Comparison of ENCODE assay signal across 8 cellular contexts in the genomic region with DNA sequence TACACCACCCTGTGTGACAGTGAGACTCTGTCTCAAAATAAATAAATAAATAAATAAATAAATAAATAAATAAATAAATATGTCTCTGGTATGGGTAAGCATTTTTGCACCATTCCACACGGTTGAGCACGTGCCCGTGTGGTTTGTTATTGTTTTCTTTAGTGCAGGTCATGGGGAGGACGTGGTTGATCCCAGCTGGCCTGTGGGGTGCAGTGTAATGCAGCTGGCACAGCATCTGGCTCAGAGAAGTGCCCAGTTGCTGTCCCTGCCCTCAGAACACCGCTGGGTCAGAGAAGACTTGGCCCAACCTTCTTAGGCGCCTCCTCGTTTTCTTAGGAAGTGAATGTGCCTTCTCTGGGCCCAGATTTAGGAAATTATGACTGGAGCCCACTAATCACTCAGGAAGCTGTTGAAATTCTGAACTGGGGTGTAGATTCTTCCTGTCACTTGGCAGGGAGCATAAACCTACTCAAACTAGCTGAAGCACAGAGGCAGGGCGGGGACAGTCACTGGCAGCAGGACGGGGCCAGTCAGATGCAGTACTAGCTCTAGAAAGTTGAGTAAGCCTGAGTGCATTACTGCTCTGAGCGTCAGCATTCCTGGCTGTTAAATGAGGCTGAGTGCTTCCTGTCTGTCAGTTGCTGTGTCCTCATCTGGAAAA.
DNase-seq lines count a peak whose midpoint lies in the region; ATAC-seq and TF ChIP-seq lines count a peak whose summit lies in the region.

No MANE protein-coding gene starts in this region.

- H3K4me3 Mint-ChIP-seq in IgD-negative memory B cell, result no peak overlapping the region
- H3K4me3 Mint-ChIP-seq in activated T-cell treated with anti-CD3 and anti-CD28 coated beads, Interleukin-2, amount 50 U/mL, for 72 hours, result no peak overlapping the region

- peak overlapping the region; percentile 36 to 92 for H3K27ac ChIP-seq in coronary artery

- no peak for TF ChIP-seq CTCF in coronary artery (IDR thresholded peaks at IDR 0.05)
- TF ChIP-seq CTCF in GM13977 (IDR thresholded peaks at IDR 0.05; ENCODE audit: extremely low read depth, insufficient read depth, missing control alignments), result no peak

- H3K36me3 Mint-ChIP-seq in IgD-negative memory B cell, result peaks cover 2% of the 10 kb centered on the region
- H3K36me3 Mint-ChIP-seq in activated T-cell treated with anti-CD3 and anti-CD28 coated beads, Interleukin-2, amount 50 U/mL, for 72 hours (ENCODE audit: insufficient read depth in 2 of 2), result no peaks in the 10 kb centered on the region

- peak overlapping the region; percentile 19 to 64 (median 62) for H3K27ac Mint-ChIP-seq in IgD-negative memory B cell
- no peak overlapping the region for H3K27ac Mint-ChIP-seq in activated T-cell treated with anti-CD3 and anti-CD28 coated beads, Interleukin-2, amount 50 U/mL, for 72 hours

- in situ Hi-C loops in GM13977 (cut with MboI; ENCODE audit: low pct_unique_long_range_greater_than_20kb, low sequenced_read_pairs, unreplicated experiment), result loop anchor here (10.0 to 25.0 kb wide), 2 partner anchors 108 to 200 kb away; a partner anchor contains a TSS

- DNase-seq in 8988T (peak; percentile 33), coronary artery (ENCODE audit: low spot score) (peak; percentile 93), medulla oblongata (ENCODE audit: extremely low spot score) (peak; percentile 31), activated gamma-delta T cell (lab: John Stamatoyannopoulos, UW) (no peak), C1 segment of cervical spinal cord (lab: John Stamatoyannopoulos, UW) (no peak), GM13977 (ENCODE audit: low spot score) (no peak)
- no peak for DNase-seq in activated T-cell treated with anti-CD3 and anti-CD28 coated beads, Interleukin-2, amount 50 U/mL, for 72 hours

- no peak for ATAC-seq in activated T-cell treated with anti-CD3 and anti-CD28 coated beads, Interleukin-2, amount 50 U/mL, for 72 hours (replicated peaks in 1 of 2)

- H3K4me1 Mint-ChIP-seq in IgD-negative memory B cell, result peaks cover 21 to 28% (median 24%) of the 10 kb centered on the region in 3 donors
- peaks cover 16% of the 10 kb centered on the region for H3K4me1 Mint-ChIP-seq in activated T-cell treated with anti-CD3 and anti-CD28 coated beads, Interleukin-2, amount 50 U/mL, for 72 hours (ENCODE audit: low read depth)

- H3K27me3 Mint-ChIP-seq in IgD-negative memory B cell, result no peaks in the 10 kb centered on the region
- H3K27me3 Mint-ChIP-seq in activated T-cell treated with anti-CD3 and anti-CD28 coated beads, Interleukin-2, amount 50 U/mL, for 72 hours (ENCODE audit: low read depth), result no peaks in the 10 kb centered on the region

- H3K9me3 Mint-ChIP-seq in IgD-negative memory B cell, result no peaks in the 10 kb centered on the region
- H3K9me3 Mint-ChIP-seq in activated T-cell treated with anti-CD3 and anti-CD28 coated beads, Interleukin-2, amount 50 U/mL, for 72 hours, result no peaks in the 10 kb centered on the region

- H3K4me3 ChIP-seq in coronary artery, result no peak overlapping the region

Comparison
In these comparisons a context has a peak if more than half of its experiments do, and no peak if none do; other contexts are left out.
1. DNase-seq: peak in 8988T (single experiment), coronary artery (single experiment) and medulla oblongata (single experiment); none in activated T-cell treated with anti-CD3 and anti-CD28 coated beads, Interleukin-2, amount 50 U/mL, for 72 hours (0 of 2), activated gamma-delta T cell (single experiment), C1 segment of cervical spinal cord (0 of 14) and GM13977 (single experiment).